In the genomic region with DNA sequence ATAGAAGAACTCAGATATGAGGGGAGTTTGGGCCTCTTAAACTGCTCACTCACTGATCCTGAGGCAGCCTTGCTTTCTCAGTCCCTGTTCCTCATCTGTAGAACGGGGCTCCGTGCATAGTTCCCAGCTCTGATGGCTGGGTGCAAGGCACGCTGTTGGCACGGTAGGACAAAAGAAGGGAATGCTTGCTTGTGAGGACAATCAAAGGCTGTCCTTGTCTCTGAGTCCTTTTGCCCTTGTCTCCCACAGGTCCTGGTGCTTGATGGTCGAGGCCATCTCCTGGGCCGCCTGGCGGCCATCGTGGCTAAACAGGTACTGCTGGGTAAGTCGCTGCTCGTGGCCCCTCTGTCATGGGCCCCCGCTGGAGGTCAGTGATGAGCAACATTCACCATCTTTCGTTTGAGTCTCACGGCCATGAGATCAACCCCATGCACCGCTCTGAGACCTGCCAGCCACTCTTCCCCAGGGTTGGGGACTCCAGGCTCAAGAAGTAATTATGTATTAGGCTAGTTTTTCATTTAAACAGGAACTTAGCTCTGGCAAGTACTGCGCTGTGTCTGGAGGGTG, we compare ENCODE assay signal across 1 cellular context.
A peak's percentile ranks its signal among the peaks of the same experiment; 100 is the strongest.
TF ChIP-seq lines count a peak whose summit lies in the region.

No MANE protein-coding gene starts in this region.

TF ChIP-seq in K562, 482 proteins besides CTCF, POLR2A, EP300 and RAD21 (continues in another document):
- no peak for TF ChIP-seq SAP30 (IDR thresholded peaks at IDR 0.05; ENCODE audit: borderline replicate concordance, insufficient read depth, low read depth, low read length, poor library complexity, severe bottlenecking)
- TF ChIP-seq MED1 (CRISPR knock-in tag; IDR thresholded peaks at IDR 0.05; ENCODE audit: borderline replicate concordance) = no peak
- TF ChIP-seq, protein P1, sequence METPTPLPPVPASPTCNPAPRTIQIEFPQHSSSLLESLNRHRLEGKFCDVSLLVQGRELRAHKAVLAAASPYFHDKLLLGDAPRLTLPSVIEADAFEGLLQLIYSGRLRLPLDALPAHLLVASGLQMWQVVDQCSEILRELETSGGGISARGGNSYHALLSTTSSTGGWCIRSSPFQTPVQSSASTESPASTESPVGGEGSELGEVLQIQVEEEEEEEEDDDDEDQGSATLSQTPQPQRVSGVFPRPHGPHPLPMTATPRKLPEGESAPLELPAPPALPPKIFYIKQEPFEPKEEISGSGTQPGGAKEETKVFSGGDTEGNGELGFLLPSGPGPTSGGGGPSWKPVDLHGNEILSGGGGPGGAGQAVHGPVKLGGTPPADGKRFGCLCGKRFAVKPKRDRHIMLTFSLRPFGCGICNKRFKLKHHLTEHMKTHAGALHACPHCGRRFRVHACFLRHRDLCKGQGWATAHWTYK (CRISPR knock-in tag; IDR thresholded peaks at IDR 0.05) = 0 out of 2 replicates have a peak, but pooled peaks have one; percentile 19
- no peak for TF ChIP-seq NR3C1 (CRISPR knock-in tag; IDR thresholded peaks at IDR 0.05)
- TF ChIP-seq BRD4 (IDR thresholded peaks at IDR 0.05) = no peak
- no peak for TF ChIP-seq BCOR (IDR thresholded peaks at IDR 0.05)
- no peak for TF ChIP-seq SLC30A9 (CRISPR knock-in tag; IDR thresholded peaks at IDR 0.05)
- TF ChIP-seq XRCC5 (IDR thresholded peaks at IDR 0.05; ENCODE audit: low read depth, low read length) = no peak
- no peak for TF ChIP-seq ARID2 (IDR thresholded peaks at IDR 0.05)
- TF ChIP-seq KAT7 (CRISPR knock-in tag; IDR thresholded peaks at IDR 0.05; ENCODE audit: borderline replicate concordance) = peak; percentile 96; the same call in 1 of the 2 replicates
- TF ChIP-seq NR1H2 (CRISPR knock-in tag; IDR thresholded peaks at IDR 0.05) = no peak
- TF ChIP-seq MYC (IDR thresholded peaks at IDR 0.05; ENCODE audit: low read depth, low read length) = peak; percentile 90
- TF ChIP-seq MYC (CRISPR knock-in tag; IDR thresholded peaks at IDR 0.05; ENCODE audit: borderline replicate concordance, low read depth) = no peak
- TF ChIP-seq MAFF (IDR thresholded peaks at IDR 0.05; ENCODE audit: low read length) = no peak
- TF ChIP-seq RFX1 (IDR thresholded peaks at IDR 0.05) = no peak
- no peak for TF ChIP-seq ZNF699 (CRISPR knock-in tag; IDR thresholded peaks at IDR 0.05; ENCODE audit: insufficient replicate concordance)
- no peak for TF ChIP-seq ZBTB17 (CRISPR knock-in tag; IDR thresholded peaks at IDR 0.05)
- TF ChIP-seq, protein P2, sequence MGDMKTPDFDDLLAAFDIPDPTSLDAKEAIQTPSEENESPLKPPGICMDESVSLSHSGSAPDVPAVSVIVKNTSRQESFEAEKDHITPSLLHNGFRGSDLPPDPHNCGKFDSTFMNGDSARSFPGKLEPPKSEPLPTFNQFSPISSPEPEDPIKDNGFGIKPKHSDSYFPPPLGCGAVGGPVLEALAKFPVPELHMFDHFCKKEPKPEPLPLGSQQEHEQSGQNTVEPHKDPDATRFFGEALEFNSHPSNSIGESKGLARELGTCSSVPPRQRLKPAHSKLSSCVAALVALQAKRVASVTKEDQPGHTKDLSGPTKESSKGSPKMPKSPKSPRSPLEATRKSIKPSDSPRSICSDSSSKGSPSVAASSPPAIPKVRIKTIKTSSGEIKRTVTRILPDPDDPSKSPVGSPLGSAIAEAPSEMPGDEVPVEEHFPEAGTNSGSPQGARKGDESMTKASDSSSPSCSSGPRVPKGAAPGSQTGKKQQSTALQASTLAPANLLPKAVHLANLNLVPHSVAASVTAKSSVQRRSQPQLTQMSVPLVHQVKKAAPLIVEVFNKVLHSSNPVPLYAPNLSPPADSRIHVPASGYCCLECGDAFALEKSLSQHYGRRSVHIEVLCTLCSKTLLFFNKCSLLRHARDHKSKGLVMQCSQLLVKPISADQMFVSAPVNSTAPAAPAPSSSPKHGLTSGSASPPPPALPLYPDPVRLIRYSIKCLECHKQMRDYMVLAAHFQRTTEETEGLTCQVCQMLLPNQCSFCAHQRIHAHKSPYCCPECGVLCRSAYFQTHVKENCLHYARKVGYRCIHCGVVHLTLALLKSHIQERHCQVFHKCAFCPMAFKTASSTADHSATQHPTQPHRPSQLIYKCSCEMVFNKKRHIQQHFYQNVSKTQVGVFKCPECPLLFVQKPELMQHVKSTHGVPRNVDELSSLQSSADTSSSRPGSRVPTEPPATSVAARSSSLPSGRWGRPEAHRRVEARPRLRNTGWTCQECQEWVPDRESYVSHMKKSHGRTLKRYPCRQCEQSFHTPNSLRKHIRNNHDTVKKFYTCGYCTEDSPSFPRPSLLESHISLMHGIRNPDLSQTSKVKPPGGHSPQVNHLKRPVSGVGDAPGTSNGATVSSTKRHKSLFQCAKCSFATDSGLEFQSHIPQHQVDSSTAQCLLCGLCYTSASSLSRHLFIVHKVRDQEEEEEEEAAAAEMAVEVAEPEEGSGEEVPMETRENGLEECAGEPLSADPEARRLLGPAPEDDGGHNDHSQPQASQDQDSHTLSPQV (IDR thresholded peaks at IDR 0.05) = peak; percentile 51; the same call in 1 of the 2 replicates
- TF ChIP-seq PRMT5 (CRISPR knock-in tag; IDR thresholded peaks at IDR 0.05) = no peak
- TF ChIP-seq CSDE1 (IDR thresholded peaks at IDR 0.05) = no peak
- TF ChIP-seq, protein P3, sequence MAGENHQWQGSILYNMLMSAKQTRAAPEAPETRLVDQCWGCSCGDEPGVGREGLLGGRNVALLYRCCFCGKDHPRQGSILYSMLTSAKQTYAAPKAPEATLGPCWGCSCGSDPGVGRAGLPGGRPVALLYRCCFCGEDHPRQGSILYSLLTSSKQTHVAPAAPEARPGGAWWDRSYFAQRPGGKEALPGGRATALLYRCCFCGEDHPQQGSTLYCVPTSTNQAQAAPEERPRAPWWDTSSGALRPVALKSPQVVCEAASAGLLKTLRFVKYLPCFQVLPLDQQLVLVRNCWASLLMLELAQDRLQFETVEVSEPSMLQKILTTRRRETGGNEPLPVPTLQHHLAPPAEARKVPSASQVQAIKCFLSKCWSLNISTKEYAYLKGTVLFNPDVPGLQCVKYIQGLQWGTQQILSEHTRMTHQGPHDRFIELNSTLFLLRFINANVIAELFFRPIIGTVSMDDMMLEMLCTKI (IDR thresholded peaks at IDR 0.05; ENCODE audit: partially characterized antibody) = no peak
- no peak for TF ChIP-seq KLF10 (CRISPR knock-in tag; IDR thresholded peaks at IDR 0.05)
- no peak for TF ChIP-seq HNRNPH1 (optimal IDR thresholded peaks at IDR 0.05; ENCODE audit: low read depth, low read length)
- TF ChIP-seq ZNF282 (CRISPR knock-in tag; IDR thresholded peaks at IDR 0.05) = peak; percentile 53; the same call in 1 of the 2 replicates
- TF ChIP-seq YY1 (IDR thresholded peaks at IDR 0.05; ENCODE audit: borderline replicate concordance in 1 of 3, control insufficient read depth in 1 of 3, extremely low read depth in 1 of 3, insufficient read depth in 3 of 3, insufficient read length in 1 of 3, insufficient replicate concordance in 2 of 3, low read depth in 1 of 3, low read length in 2 of 3) = peak; percentile 47 to 84 (median 66)
- peak; percentile 50; the same call in 1 of the 2 replicates for TF ChIP-seq SUPT5H (IDR thresholded peaks at IDR 0.05)
- no peak for TF ChIP-seq MTA1 (IDR thresholded peaks at IDR 0.05; ENCODE audit: borderline replicate concordance)
- no peak for TF ChIP-seq FOS (IDR thresholded peaks at IDR 0.05; ENCODE audit: extremely low read depth, insufficient read length)
- TF ChIP-seq CTBP1 (IDR thresholded peaks at IDR 0.05; ENCODE audit: borderline replicate concordance) = no peak
- TF ChIP-seq, protein P4, sequence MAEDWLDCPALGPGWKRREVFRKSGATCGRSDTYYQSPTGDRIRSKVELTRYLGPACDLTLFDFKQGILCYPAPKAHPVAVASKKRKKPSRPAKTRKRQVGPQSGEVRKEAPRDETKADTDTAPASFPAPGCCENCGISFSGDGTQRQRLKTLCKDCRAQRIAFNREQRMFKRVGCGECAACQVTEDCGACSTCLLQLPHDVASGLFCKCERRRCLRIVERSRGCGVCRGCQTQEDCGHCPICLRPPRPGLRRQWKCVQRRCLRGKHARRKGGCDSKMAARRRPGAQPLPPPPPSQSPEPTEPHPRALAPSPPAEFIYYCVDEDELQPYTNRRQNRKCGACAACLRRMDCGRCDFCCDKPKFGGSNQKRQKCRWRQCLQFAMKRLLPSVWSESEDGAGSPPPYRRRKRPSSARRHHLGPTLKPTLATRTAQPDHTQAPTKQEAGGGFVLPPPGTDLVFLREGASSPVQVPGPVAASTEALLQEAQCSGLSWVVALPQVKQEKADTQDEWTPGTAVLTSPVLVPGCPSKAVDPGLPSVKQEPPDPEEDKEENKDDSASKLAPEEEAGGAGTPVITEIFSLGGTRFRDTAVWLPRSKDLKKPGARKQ (CRISPR knock-in tag; IDR thresholded peaks at IDR 0.05) = no peak
- TF ChIP-seq ZNF668 (CRISPR knock-in tag; IDR thresholded peaks at IDR 0.05) = no peak
- TF ChIP-seq KLF6 (CRISPR knock-in tag; IDR thresholded peaks at IDR 0.05; ENCODE audit: borderline replicate concordance) = no peak
- TF ChIP-seq U2AF1 (optimal IDR thresholded peaks at IDR 0.05; ENCODE audit: low read depth, low read length) = no peak
- TF ChIP-seq ZNF212 (CRISPR knock-in tag; IDR thresholded peaks at IDR 0.05) = no peak
- TF ChIP-seq GATA2 (CRISPR knock-in tag; IDR thresholded peaks at IDR 0.05) = no peak
- TF ChIP-seq HDAC8 (tag; IDR thresholded peaks at IDR 0.05) = 0 out of 2 replicates have a peak, but pooled peaks have one; percentile 20
- no peak for TF ChIP-seq CBFB (CRISPR knock-in tag; IDR thresholded peaks at IDR 0.05)
- TF ChIP-seq, protein P5, sequence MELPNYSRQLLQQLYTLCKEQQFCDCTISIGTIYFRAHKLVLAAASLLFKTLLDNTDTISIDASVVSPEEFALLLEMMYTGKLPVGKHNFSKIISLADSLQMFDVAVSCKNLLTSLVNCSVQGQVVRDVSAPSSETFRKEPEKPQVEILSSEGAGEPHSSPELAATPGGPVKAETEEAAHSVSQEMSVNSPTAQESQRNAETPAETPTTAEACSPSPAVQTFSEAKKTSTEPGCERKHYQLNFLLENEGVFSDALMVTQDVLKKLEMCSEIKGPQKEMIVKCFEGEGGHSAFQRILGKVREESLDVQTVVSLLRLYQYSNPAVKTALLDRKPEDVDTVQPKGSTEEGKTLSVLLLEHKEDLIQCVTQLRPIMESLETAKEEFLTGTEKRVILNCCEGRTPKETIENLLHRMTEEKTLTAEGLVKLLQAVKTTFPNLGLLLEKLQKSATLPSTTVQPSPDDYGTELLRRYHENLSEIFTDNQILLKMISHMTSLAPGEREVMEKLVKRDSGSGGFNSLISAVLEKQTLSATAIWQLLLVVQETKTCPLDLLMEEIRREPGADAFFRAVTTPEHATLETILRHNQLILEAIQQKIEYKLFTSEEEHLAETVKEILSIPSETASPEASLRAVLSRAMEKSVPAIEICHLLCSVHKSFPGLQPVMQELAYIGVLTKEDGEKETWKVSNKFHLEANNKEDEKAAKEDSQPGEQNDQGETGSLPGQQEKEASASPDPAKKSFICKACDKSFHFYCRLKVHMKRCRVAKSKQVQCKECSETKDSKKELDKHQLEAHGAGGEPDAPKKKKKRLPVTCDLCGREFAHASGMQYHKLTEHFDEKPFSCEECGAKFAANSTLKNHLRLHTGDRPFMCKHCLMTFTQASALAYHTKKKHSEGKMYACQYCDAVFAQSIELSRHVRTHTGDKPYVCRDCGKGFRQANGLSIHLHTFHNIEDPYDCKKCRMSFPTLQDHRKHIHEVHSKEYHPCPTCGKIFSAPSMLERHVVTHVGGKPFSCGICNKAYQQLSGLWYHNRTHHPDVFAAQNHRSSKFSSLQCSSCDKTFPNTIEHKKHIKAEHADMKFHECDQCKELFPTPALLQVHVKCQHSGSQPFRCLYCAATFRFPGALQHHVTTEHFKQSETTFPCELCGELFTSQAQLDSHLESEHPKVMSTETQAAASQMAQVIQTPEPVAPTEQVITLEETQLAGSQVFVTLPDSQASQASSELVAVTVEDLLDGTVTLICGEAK (IDR thresholded peaks at IDR 0.05) = no peak
- TF ChIP-seq, protein P5 (CRISPR knock-in tag; IDR thresholded peaks at IDR 0.05) = no peak
- no peak for TF ChIP-seq ZNF24 (IDR thresholded peaks at IDR 0.05)
- peak; percentile 52; the same call in 1 of the 2 replicates for TF ChIP-seq ZNF143 (CRISPR knock-in tag; IDR thresholded peaks at IDR 0.05)
- TF ChIP-seq ZNF140 (CRISPR knock-in tag; IDR thresholded peaks at IDR 0.05) = no peak
